ENCODE assay signal across 9 cellular contexts in genomic region chr13:95643009-95643408, GRCh38. TPM values are rescaled to one million over a fixed set of nuclear protein-coding genes. Genes with fewer than 3 reads are reported as not detected.
DNase-seq lines count a peak whose midpoint lies in the region; ATAC-seq and TF ChIP-seq lines count a peak whose summit lies in the region.
"Had no signal": no experiment of that assay in that cellular context is flagged by ENCODE, and none has a peak within 500 bp of the region (broad histone marks: within the 10 kb centered on the region; RNA-seq: fewer than 3 reads in every experiment).

No MANE protein-coding gene starts in this region.

- H3K9ac ChIP-seq in skeletal muscle satellite cell (ENCODE audit: low read depth, low read length), result peak overlapping the region; percentile 82

- H3K4me2 ChIP-seq in skeletal muscle satellite cell (ENCODE audit: low read length), result peak overlapping the region; percentile 85

- DNase-seq in HFF-Myc (ENCODE audit: extremely low read depth, low read depth) (no peak), inferior parietal cortex (ENCODE audit: extremely low spot score) (peak; percentile 13), NCI-H1105 (lab: John Stamatoyannopoulos, UW) (no peak), SKM-1 (lab: John Stamatoyannopoulos, UW; ENCODE audit: unreplicated experiment) (no peak)
- DNase-seq: aorta had no signal

- ATAC-seq in GM18505 (IDR thresholded peaks at IDR 0.05; ENCODE audit: unreplicated experiment), result no peak

- H3K4me3 ChIP-seq in HFF-Myc (replicated peaks; ENCODE audit: low read depth, low read length) (peak overlapping the region; percentile 81), skeletal muscle satellite cell (ENCODE audit: low read length) (peak overlapping the region; percentile 75)

- H3K36me3 Mint-ChIP-seq in brain, result peaks cover 29% of the 10 kb centered on the region

- H3K27ac Mint-ChIP-seq in brain, result peak overlapping the region in 3 of 5 experiments; percentile 96 to 97 (median 96)

- H3K9me3 ChIP-seq in skeletal muscle satellite cell (replicated peaks; ENCODE audit: low read length), result no peaks in the 10 kb centered on the region
- H3K9me3 ChIP-seq: neutrophil had no signal

- peaks cover 7% of the 10 kb centered on the region for H3K27me3 Mint-ChIP-seq in brain

- H3K4me1 ChIP-seq in skeletal muscle satellite cell (ENCODE audit: control insufficient read depth, insufficient read depth, low read length), result peaks cover 21% of the 10 kb centered on the region

- peaks cover 22% of the 10 kb centered on the region for H3K36me3 ChIP-seq in skeletal muscle satellite cell (ENCODE audit: insufficient read depth, low read length)
- H3K36me3 ChIP-seq: neutrophil had no signal

- peaks cover 47% of the 10 kb centered on the region for H3K4me1 Mint-ChIP-seq in brain

- no peak for TF ChIP-seq POLR2A in GM18505 (IDR thresholded peaks at IDR 0.05; ENCODE audit: borderline replicate concordance, extremely low read depth, insufficient read depth, insufficient read length)

- no peaks in the 10 kb centered on the region for H3K27me3 ChIP-seq in skeletal muscle satellite cell (ENCODE audit: control insufficient read depth, insufficient read depth, low read length)

- H3K9me3 Mint-ChIP-seq in brain, result no peaks in the 10 kb centered on the region

- H3K4me3 Mint-ChIP-seq in brain, result peak overlapping the region; percentile 97 to 99 (median 98)

- TF ChIP-seq CTCF in HFF-Myc (IDR thresholded peaks at IDR 0.05; ENCODE audit: low read depth, low read length, missing control alignments), result no peak
- no peak for TF ChIP-seq CTCF in brain (conservative IDR thresholded peaks at IDR 0.05)

RNA-seq across cellular contexts. Expression of gene DZIP1, which starts 1.5 kb away (rescaled TPM):
- polyA plus RNA-seq in brain (ENCODE audit: insufficient read depth, low read depth, low replicate concordance), result 8.0 TPM
- total RNA-seq in skeletal muscle satellite cell (2012; rRNA removed), result 21.4 and 28.4 TPM in 2 replicates

RNA-seq across cellular contexts. Expression of gene DNAJC3, which starts 33.9 kb away (rescaled TPM):
- 3.4 TPM for polyA plus RNA-seq in brain (ENCODE audit: insufficient read depth, low read depth, low replicate concordance)
- 50.5 and 51.0 TPM in 2 replicates for total RNA-seq in skeletal muscle satellite cell (2012; rRNA removed)
